In the genomic region with DNA sequence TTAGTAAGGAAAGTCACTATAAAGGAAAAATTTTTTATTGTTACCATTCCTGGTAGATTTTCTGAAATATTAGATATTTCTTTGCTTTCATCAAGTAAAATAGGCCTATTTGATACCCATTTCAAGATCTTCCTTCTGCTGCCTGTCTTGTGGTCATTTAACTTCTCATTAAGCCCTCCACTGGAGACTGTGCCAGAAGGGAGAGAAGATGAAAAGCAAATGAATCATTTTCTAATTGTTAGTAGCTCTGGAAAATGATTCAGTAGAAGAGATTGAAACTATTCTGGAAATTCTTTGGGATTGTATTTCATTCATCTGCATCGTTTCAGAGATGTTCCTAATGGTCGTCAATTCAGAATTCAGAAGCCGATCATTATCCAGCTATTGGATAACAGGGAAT, we compare ENCODE assay signal across 1 cellular context.
TF ChIP-seq lines count a peak whose summit lies in the region.

No MANE protein-coding gene starts in this region.

TF ChIP-seq in GM23338, 12 proteins besides CTCF, POLR2A, EP300 and RAD21 (continued from another document):
- TF ChIP-seq, protein P1, sequence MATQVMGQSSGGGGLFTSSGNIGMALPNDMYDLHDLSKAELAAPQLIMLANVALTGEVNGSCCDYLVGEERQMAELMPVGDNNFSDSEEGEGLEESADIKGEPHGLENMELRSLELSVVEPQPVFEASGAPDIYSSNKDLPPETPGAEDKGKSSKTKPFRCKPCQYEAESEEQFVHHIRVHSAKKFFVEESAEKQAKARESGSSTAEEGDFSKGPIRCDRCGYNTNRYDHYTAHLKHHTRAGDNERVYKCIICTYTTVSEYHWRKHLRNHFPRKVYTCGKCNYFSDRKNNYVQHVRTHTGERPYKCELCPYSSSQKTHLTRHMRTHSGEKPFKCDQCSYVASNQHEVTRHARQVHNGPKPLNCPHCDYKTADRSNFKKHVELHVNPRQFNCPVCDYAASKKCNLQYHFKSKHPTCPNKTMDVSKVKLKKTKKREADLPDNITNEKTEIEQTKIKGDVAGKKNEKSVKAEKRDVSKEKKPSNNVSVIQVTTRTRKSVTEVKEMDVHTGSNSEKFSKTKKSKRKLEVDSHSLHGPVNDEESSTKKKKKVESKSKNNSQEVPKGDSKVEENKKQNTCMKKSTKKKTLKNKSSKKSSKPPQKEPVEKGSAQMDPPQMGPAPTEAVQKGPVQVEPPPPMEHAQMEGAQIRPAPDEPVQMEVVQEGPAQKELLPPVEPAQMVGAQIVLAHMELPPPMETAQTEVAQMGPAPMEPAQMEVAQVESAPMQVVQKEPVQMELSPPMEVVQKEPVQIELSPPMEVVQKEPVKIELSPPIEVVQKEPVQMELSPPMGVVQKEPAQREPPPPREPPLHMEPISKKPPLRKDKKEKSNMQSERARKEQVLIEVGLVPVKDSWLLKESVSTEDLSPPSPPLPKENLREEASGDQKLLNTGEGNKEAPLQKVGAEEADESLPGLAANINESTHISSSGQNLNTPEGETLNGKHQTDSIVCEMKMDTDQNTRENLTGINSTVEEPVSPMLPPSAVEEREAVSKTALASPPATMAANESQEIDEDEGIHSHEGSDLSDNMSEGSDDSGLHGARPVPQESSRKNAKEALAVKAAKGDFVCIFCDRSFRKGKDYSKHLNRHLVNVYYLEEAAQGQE (IDR thresholded peaks at IDR 0.05; ENCODE audit: unreplicated experiment): no peak
- TF ChIP-seq NANOG (IDR thresholded peaks at IDR 0.05; ENCODE audit: borderline replicate concordance) (no peak), ZNF114 (CRISPR knock-in tag; IDR thresholded peaks at IDR 0.05) (no peak), EZH2phosphoT487 (IDR thresholded peaks at IDR 0.05; ENCODE audit: unreplicated experiment) (no peak), POLR2AphosphoS5 (IDR thresholded peaks at IDR 0.05; ENCODE audit: low read depth) (no peak), EZH2 (IDR thresholded peaks at IDR 0.05; ENCODE audit: low read depth, unreplicated experiment) (no peak), ZNF331 (CRISPR knock-in tag; IDR thresholded peaks at IDR 0.05; ENCODE audit: low read depth) (no peak), CREB1 (CRISPR knock-in tag; IDR thresholded peaks at IDR 0.05; ENCODE audit: low read depth) (no peak), STAT1 (IDR thresholded peaks at IDR 0.05; ENCODE audit: unreplicated experiment) (no peak)
- TF ChIP-seq, protein P2, sequence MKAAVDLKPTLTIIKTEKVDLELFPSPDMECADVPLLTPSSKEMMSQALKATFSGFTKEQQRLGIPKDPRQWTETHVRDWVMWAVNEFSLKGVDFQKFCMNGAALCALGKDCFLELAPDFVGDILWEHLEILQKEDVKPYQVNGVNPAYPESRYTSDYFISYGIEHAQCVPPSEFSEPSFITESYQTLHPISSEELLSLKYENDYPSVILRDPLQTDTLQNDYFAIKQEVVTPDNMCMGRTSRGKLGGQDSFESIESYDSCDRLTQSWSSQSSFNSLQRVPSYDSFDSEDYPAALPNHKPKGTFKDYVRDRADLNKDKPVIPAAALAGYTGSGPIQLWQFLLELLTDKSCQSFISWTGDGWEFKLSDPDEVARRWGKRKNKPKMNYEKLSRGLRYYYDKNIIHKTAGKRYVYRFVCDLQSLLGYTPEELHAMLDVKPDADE (IDR thresholded peaks at IDR 0.05): no peak
- TF ChIP-seq, protein P3, sequence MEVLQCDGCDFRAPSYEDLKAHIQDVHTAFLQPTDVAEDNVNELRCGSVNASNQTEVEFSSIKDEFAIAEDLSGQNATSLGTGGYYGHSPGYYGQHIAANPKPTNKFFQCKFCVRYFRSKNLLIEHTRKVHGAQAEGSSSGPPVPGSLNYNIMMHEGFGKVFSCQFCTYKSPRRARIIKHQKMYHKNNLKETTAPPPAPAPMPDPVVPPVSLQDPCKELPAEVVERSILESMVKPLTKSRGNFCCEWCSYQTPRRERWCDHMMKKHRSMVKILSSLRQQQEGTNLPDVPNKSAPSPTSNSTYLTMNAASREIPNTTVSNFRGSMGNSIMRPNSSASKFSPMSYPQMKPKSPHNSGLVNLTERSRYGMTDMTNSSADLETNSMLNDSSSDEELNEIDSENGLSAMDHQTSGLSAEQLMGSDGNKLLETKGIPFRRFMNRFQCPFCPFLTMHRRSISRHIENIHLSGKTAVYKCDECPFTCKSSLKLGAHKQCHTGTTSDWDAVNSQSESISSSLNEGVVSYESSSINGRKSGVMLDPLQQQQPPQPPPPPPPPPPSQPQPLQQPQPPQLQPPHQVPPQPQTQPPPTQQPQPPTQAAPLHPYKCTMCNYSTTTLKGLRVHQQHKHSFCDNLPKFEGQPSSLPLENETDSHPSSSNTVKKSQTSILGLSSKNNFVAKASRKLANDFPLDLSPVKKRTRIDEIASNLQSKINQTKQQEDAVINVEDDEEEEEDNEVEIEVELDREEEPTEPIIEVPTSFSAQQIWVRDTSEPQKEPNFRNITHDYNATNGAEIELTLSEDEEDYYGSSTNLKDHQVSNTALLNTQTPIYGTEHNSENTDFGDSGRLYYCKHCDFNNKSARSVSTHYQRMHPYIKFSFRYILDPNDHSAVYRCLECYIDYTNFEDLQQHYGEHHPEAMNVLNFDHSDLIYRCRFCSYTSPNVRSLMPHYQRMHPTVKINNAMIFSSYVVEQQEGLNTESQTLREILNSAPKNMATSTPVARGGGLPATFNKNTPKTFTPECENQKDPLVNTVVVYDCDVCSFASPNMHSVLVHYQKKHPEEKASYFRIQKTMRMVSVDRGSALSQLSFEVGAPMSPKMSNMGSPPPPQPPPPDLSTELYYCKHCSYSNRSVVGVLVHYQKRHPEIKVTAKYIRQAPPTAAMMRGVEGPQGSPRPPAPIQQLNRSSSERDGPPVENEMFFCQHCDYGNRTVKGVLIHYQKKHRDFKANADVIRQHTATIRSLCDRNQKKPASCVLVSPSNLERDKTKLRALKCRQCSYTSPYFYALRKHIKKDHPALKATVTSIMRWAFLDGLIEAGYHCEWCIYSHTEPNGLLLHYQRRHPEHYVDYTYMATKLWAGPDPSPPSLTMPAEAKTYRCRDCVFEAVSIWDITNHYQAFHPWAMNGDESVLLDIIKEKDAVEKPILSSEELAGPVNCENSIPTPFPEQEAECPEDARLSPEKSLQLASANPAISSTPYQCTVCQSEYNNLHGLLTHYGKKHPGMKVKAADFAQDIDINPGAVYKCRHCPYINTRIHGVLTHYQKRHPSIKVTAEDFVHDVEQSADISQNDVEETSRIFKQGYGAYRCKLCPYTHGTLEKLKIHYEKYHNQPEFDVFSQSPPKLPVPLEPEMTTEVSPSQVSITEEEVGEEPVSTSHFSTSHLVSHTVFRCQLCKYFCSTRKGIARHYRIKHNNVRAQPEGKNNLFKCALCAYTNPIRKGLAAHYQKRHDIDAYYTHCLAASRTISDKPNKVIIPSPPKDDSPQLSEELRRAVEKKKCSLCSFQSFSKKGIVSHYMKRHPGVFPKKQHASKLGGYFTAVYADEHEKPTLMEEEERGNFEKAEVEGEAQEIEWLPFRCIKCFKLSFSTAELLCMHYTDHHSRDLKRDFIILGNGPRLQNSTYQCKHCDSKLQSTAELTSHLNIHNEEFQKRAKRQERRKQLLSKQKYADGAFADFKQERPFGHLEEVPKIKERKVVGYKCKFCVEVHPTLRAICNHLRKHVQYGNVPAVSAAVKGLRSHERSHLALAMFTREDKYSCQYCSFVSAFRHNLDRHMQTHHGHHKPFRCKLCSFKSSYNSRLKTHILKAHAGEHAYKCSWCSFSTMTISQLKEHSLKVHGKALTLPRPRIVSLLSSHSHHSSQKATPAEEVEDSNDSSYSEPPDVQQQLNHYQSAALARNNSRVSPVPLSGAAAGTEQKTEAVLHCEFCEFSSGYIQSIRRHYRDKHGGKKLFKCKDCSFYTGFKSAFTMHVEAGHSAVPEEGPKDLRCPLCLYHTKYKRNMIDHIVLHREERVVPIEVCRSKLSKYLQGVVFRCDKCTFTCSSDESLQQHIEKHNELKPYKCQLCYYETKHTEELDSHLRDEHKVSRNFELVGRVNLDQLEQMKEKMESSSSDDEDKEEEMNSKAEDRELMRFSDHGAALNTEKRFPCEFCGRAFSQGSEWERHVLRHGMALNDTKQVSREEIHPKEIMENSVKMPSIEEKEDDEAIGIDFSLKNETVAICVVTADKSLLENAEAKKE (CRISPR knock-in tag; IDR thresholded peaks at IDR 0.05): no peak
